In genomic region chr6:163419413-163420314, GRCh38 we compare ENCODE assay signal across 8 cellular contexts. TPM values are rescaled to one million over a fixed set of nuclear protein-coding genes. Genes with fewer than 3 reads are reported as not detected.
DNase-seq lines count a peak whose midpoint lies in the region; ATAC-seq and TF ChIP-seq lines count a peak whose summit lies in the region.
"Had no signal": no experiment of that assay in that cellular context is flagged by ENCODE, and none has a peak within 500 bp of the region (broad histone marks: within the 10 kb centered on the region; RNA-seq: fewer than 3 reads in every experiment).

No MANE protein-coding gene starts in this region.

- TF ChIP-seq CTCF in HFF-Myc (IDR thresholded peaks at IDR 0.05; ENCODE audit: low read depth, low read length, missing control alignments) (no peak), astrocyte of the cerebellum (IDR thresholded peaks at IDR 0.05; ENCODE audit: low read depth, low read length, missing control alignments) (no peak), WERI-Rb-1 (IDR thresholded peaks at IDR 0.05; ENCODE audit: low read depth, low read length) (no peak)

- peak; percentile 18 for ATAC-seq in left lobe of liver
- ATAC-seq in HG03108 (IDR thresholded peaks at IDR 0.05; ENCODE audit: unreplicated experiment), result no peak

- in situ Hi-C loops in astrocyte of the cerebellum (cut with HindIII; ENCODE audit: low sequenced_read_pairs), result loop anchor here (10.0 kb wide), 1 partner anchor 565 kb away; no protein-coding TSS in a partner anchor

- DNase-seq in HFF-Myc (ENCODE audit: extremely low read depth, low read depth), result no peak
- DNase-seq in astrocyte of the cerebellum (ENCODE audit: low read depth), result no peak
- no peak for DNase-seq in left lobe of liver (ENCODE audit: low spot score)
- no peak for DNase-seq in WERI-Rb-1
- no peak for DNase-seq in activated CD4-positive, CD25-positive, alpha-beta regulatory T cell (lab: John Stamatoyannopoulos, UW)
- DNase-seq: NCI-H524 had no signal

- H3K4me3 ChIP-seq in HFF-Myc (replicated peaks; ENCODE audit: low read depth, low read length), result peak overlapping the region; percentile 65
- peak overlapping the region; percentile 77 for H3K4me3 ChIP-seq in astrocyte of the cerebellum (ENCODE audit: low read depth, low read length)
- no peak overlapping the region for H3K4me3 ChIP-seq in WERI-Rb-1 (ENCODE audit: low read depth, low read length)

- H3K9me3 ChIP-seq in WERI-Rb-1 (ENCODE audit: severe bottlenecking), result no peaks in the 10 kb centered on the region

- H3K27me3 ChIP-seq in WERI-Rb-1 (ENCODE audit: insufficient read depth, low read depth, severe bottlenecking), result no peaks in the 10 kb centered on the region

- no peaks in the 10 kb centered on the region for H3K36me3 ChIP-seq in WERI-Rb-1

- H3K27ac ChIP-seq in temporal lobe (ENCODE audit: low read depth, low read length), result peak overlapping the region; percentile 61
- no peak overlapping the region for H3K27ac ChIP-seq in WERI-Rb-1

RNA-seq across cellular contexts. Expression of gene QKI, which starts 5.1 kb away (rescaled TPM):
- 45.2 TPM for total RNA-seq in left lobe of liver
- total RNA-seq in temporal lobe, result 198 TPM
